Comparison of ENCODE assay signal across 12 cellular contexts in genomic region chr19:35946203-35946602, GRCh38. TPM values are rescaled to one million over a fixed set of nuclear protein-coding genes. Genes with fewer than 3 reads are reported as not detected.
"Had no signal": no experiment of that assay in that cellular context is flagged by ENCODE, and none has a peak within 500 bp of the region (broad histone marks: within the 10 kb centered on the region; RNA-seq: fewer than 3 reads in every experiment).

No MANE protein-coding gene starts in this region.

- H3K27me3 Mint-ChIP-seq: activated CD4-positive, alpha-beta T cell treated with anti-CD3 and anti-CD28 coated beads, Interleukin-2, amount 10 ng/mL, durations not matched to agents 24 days and 14 days; activated CD8-positive, alpha-beta T cell treated with anti-CD3 and anti-CD28 coated beads for 36 hours; stimulated activated naive CD8-positive, alpha-beta T cell treated with anti-CD3 and anti-CD28 coated beads, Interleukin-15, Interleukin-2, amounts not matched to agents 100 ng/mL and 50 ng/mL, for 24 hours had no signal

- H3K9me3 Mint-ChIP-seq: activated CD4-positive, alpha-beta T cell treated with anti-CD3 and anti-CD28 coated beads, Interleukin-2, amount 10 ng/mL, durations not matched to agents 24 days and 14 days; activated CD8-positive, alpha-beta T cell treated with anti-CD3 and anti-CD28 coated beads for 36 hours; stimulated activated naive CD8-positive, alpha-beta T cell treated with anti-CD3 and anti-CD28 coated beads, Interleukin-15, Interleukin-2, amounts not matched to agents 100 ng/mL and 50 ng/mL, for 24 hours had no signal

- DNase-seq: activated CD4-positive, alpha-beta T cell treated with anti-CD3 and anti-CD28 coated beads, Interleukin-2, amount 10 ng/mL, durations not matched to agents 24 days and 14 days; activated CD4-positive, CD25-positive, alpha-beta regulatory T cell; activated CD8-positive, alpha-beta T cell treated with anti-CD3 and anti-CD28 coated beads for 36 hours; aorta; brain microvascular endothelial cell; central memory CD4-positive, alpha-beta T cell; hypothalamus; lower lobe of right lung; stimulated activated CD4-positive, alpha-beta T cell treated with anti-CD3 and anti-CD28 coated beads, Interleukin-2, amount 100 ng/mL, for 24 hours; uterus had no signal

- H3K27ac Mint-ChIP-seq: activated CD8-positive, alpha-beta T cell treated with anti-CD3 and anti-CD28 coated beads for 36 hours; progenitor cell of endocrine pancreas; stimulated activated naive CD8-positive, alpha-beta T cell treated with anti-CD3 and anti-CD28 coated beads, Interleukin-15, Interleukin-2, amounts not matched to agents 100 ng/mL and 50 ng/mL, for 24 hours had no signal

- H3K4me3 Mint-ChIP-seq: activated CD4-positive, alpha-beta T cell treated with anti-CD3 and anti-CD28 coated beads, Interleukin-2, amount 10 ng/mL, durations not matched to agents 24 days and 14 days; activated CD8-positive, alpha-beta T cell treated with anti-CD3 and anti-CD28 coated beads for 36 hours; stimulated activated naive CD8-positive, alpha-beta T cell treated with anti-CD3 and anti-CD28 coated beads, Interleukin-15, Interleukin-2, amounts not matched to agents 100 ng/mL and 50 ng/mL, for 24 hours had no signal

RNA-seq across cellular contexts. Expression of gene TYROBP, which starts 38.1 kb away (rescaled TPM):
- total RNA-seq: activated CD4-positive, alpha-beta T cell treated with anti-CD3 and anti-CD28 coated beads, Interleukin-2, amount 10 ng/mL, durations not matched to agents 24 days and 14 days; progenitor cell of endocrine pancreas had no signal

RNA-seq across cellular contexts. Expression of gene HCST, which starts 43.9 kb away (rescaled TPM):
- total RNA-seq: progenitor cell of endocrine pancreas had no signal
